In genomic region chr1:150955274-150955673, GRCh38 we compare ENCODE assay signal across 3 cellular contexts.
TF ChIP-seq lines count a peak whose summit lies in the region.

No MANE protein-coding gene starts in this region.

TF ChIP-seq in liver, 16 proteins besides CTCF, POLR2A, EP300 and RAD21:
- TF ChIP-seq GABPA (IDR thresholded peaks at IDR 0.05 in 1 of 2, conservative IDR thresholded peaks at IDR 0.05 in 1 of 2), result no peak
- peak; percentile 20 for TF ChIP-seq NR2F2 (IDR thresholded peaks at IDR 0.05)
- TF ChIP-seq REST (IDR thresholded peaks at IDR 0.05), result no peak
- no peak for TF ChIP-seq HNF4G (IDR thresholded peaks at IDR 0.05)

TF ChIP-seq in Ishikawa, 13 proteins besides CTCF, POLR2A, EP300 and RAD21:
- TF ChIP-seq USF1 (IDR thresholded peaks at IDR 0.05) (no peak), MAX (IDR thresholded peaks at IDR 0.05) (no peak), ZBTB7A (IDR thresholded peaks at IDR 0.05; ENCODE audit: low read depth) (no peak), TCF12 (IDR thresholded peaks at IDR 0.05; ENCODE audit: low read depth) (no peak), EGR1 (IDR thresholded peaks at IDR 0.05) (no peak), NFIC (IDR thresholded peaks at IDR 0.05) (peak; percentile 40), TAF1 (IDR thresholded peaks at IDR 0.05; ENCODE audit: low read depth) (no peak), FOXM1 (IDR thresholded peaks at IDR 0.05; ENCODE audit: borderline replicate concordance, low read depth) (no peak)
TF ChIP-seq in Ishikawa: peak in this region for 1.

TF ChIP-seq in K562, 482 proteins besides CTCF, POLR2A, EP300 and RAD21:
- TF ChIP-seq SMC3 (conservative IDR thresholded peaks at IDR 0.05; ENCODE audit: insufficient read depth, low read depth, low read length) (0 out of 2 replicates have a peak, but pooled peaks have one; percentile 2), NFIC (IDR thresholded peaks at IDR 0.05) (peak; percentile 72), GATAD2A (IDR thresholded peaks at IDR 0.05) (no peak)
TF ChIP-seq in K562: peak in this region for 2.
